24 cellular contexts compared by ENCODE assay signal in genomic region chr20:63660622-63661021, GRCh38. TPM values are rescaled to one million over a fixed set of nuclear protein-coding genes. Genes with fewer than 3 reads are reported as not detected.
"Had no signal": no experiment of that assay in that cellular context is flagged by ENCODE, and none has a peak within 500 bp of the region (broad histone marks: within the 10 kb centered on the region; RNA-seq: fewer than 3 reads in every experiment).

No MANE protein-coding gene starts in this region.

- H3K9me3 Mint-ChIP-seq: activated CD4-positive, alpha-beta T cell treated with anti-CD3 and anti-CD28 coated beads, Interleukin-2, amount 10 ng/mL, durations not matched to agents 7 days and 5 days; effector memory CD8-positive, alpha-beta T cell had no signal

- H3K27me3 ChIP-seq: breast epithelium, colonic mucosa, dorsolateral prefrontal cortex, spleen, upper lobe of left lung had no signal

- H3K27ac Mint-ChIP-seq: activated CD4-positive, alpha-beta T cell treated with anti-CD3 and anti-CD28 coated beads, Interleukin-2, amount 10 ng/mL, durations not matched to agents 7 days and 5 days; activated CD8-positive, alpha-beta T cell treated with anti-CD3 and anti-CD28 coated beads, Interleukin-2, amount 10 ng/mL, durations not matched to agents 7 days and 5 days; effector memory CD8-positive, alpha-beta T cell; progenitor cell of endocrine pancreas had no signal

- H3K36me3 ChIP-seq: breast epithelium, colonic mucosa had no signal

- H3K27me3 Mint-ChIP-seq: activated CD4-positive, alpha-beta T cell treated with anti-CD3 and anti-CD28 coated beads, Interleukin-2, amount 10 ng/mL, durations not matched to agents 7 days and 5 days; effector memory CD8-positive, alpha-beta T cell; progenitor cell of endocrine pancreas had no signal

- H3K9me3 ChIP-seq: breast epithelium, colonic mucosa, lower lobe of right lung, mucosa of descending colon, spleen, thoracic aorta, upper lobe of left lung had no signal

- ATAC-seq: activated CD4-positive, CD25-positive, alpha-beta regulatory T cell treated with anti-CD3 and anti-CD28 coated beads, Interleukin-2, amount 50 U/mL, for 24 hours; activated CD8-positive, alpha-beta T cell treated with anti-CD3 and anti-CD28 coated beads, Interleukin-2, amount 10 ng/mL, durations not matched to agents 7 days and 5 days; effector memory CD8-positive, alpha-beta T cell; esophagus mucosa; left lobe of liver; lower lobe of right lung; mucosa of descending colon had no signal

- H3K4me3 ChIP-seq: breast epithelium, colonic mucosa, dorsolateral prefrontal cortex, lower lobe of right lung, mucosa of descending colon, spleen, thoracic aorta, upper lobe of left lung had no signal

- DNase-seq: activated CD4-positive, alpha-beta T cell treated with anti-CD3 and anti-CD28 coated beads, Interleukin-2, amount 10 ng/mL, durations not matched to agents 7 days and 5 days; activated CD8-positive, alpha-beta T cell treated with anti-CD3 and anti-CD28 coated beads, Interleukin-2, amount 10 ng/mL, durations not matched to agents 7 days and 5 days; activated effector memory CD4-positive, alpha-beta T cell treated with anti-CD3 and anti-CD28 coated beads, Interleukin-2, amount 50 U/mL, for 16 hours; activated naive CD4-positive, alpha-beta T cell treated with anti-CD3 and anti-CD28 coated beads, Interleukin-2, amount 50 U/mL, for 16 hours; activated T-cell treated with anti-CD3 and anti-CD28 coated beads, Interleukin-2, amount 50 U/mL, for 48 hours; colonic mucosa; dorsolateral prefrontal cortex; effector memory CD8-positive, alpha-beta T cell; foreskin melanocyte; lower lobe of right lung; mesendoderm; mucosa of descending colon; retina; spleen; stimulated activated CD4-positive, alpha-beta T cell treated with anti-CD3 and anti-CD28 coated beads, Interleukin-4, amount 100 ng/mL, for 1 hour; stimulated activated naive CD4-positive, alpha-beta T cell treated with Interleukin-2 at 50 U/mL for 16 hours; upper lobe of left lung had no signal

- H3K27ac ChIP-seq: breast epithelium, colonic mucosa, lower lobe of right lung, thoracic aorta, upper lobe of left lung had no signal

RNA-seq across cellular contexts. Expression of gene TNFRSF6B, which starts 35.8 kb away (rescaled TPM):
- total RNA-seq: activated CD8-positive, alpha-beta T cell treated with anti-CD3 and anti-CD28 coated beads, Interleukin-2, amount 10 ng/mL, durations not matched to agents 7 days and 5 days; progenitor cell of endocrine pancreas; T-helper 2 cell treated with Interferon-gamma antibody and Interleukin-4, amounts not matched to agents 100 ng/mL and 5 ng/mL, for 36 hours had no signal
